In the genomic region with DNA sequence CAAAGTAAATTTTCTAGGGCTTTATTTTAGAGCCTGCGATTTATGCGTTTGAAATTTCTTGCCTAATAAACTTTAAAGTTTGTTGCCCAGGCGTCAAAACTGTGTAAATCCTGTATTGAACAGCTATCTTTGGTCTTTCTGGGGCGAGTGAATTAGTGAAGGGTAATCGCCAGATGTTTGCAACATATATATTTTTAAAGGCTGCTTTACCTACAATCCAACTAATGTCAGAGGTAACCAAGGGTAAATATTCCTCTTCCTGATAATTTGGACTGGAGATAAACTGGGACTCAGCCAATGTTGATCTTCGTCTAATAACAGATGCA, we compare ENCODE assay signal across 9 cellular contexts. TPM values are rescaled to one million over a fixed set of nuclear protein-coding genes. Genes with fewer than 3 reads are reported as not detected.
DNase-seq lines count a peak whose midpoint lies in the region; ATAC-seq and TF ChIP-seq lines count a peak whose summit lies in the region.
"Had no signal": no experiment of that assay in that cellular context is flagged by ENCODE, and none has a peak within 500 bp of the region (broad histone marks: within the 10 kb centered on the region; RNA-seq: fewer than 3 reads in every experiment).

No MANE protein-coding gene starts in this region.

- TF ChIP-seq POLR2A in right lobe of liver (IDR thresholded peaks at IDR 0.05): no peak

- H3K9me3 Mint-ChIP-seq in activated CD4-positive, alpha-beta T cell treated with anti-CD3 and anti-CD28 coated beads, Interleukin-2, amount 10 ng/mL, durations not matched to agents 7 days and 5 days: no peaks in the 10 kb centered on the region

- intact Hi-C loops in right lobe of liver (cut with DNase I): no loop called here

- ATAC-seq in right lobe of liver: no peak

- peak overlapping the region; percentile 66 for H3K4me3 Mint-ChIP-seq in activated CD4-positive, alpha-beta T cell treated with anti-CD3 and anti-CD28 coated beads, Interleukin-2, amount 10 ng/mL, durations not matched to agents 7 days and 5 days

- H3K4me1 Mint-ChIP-seq in activated CD4-positive, alpha-beta T cell treated with anti-CD3 and anti-CD28 coated beads, Interleukin-2, amount 10 ng/mL, durations not matched to agents 7 days and 5 days: peaks cover 42% of the 10 kb centered on the region

- H3K4me1 ChIP-seq in adipocyte (ENCODE audit: control insufficient read depth, insufficient read depth, low read length) (peaks cover 19% of the 10 kb centered on the region), right lobe of liver (peaks cover 0 to 8% (median 0%) of the 10 kb centered on the region in 4 donors), subcutaneous abdominal adipose tissue (ENCODE audit: control insufficient read depth in 5 of 5, insufficient read depth in 5 of 5, low read length in 5 of 5) (peaks cover 0 to 57% (median 51%) of the 10 kb centered on the region in 5 donors)

- H3K9ac ChIP-seq in adipocyte (ENCODE audit: low read length) (no peak overlapping the region), subcutaneous abdominal adipose tissue (ENCODE audit: low read length in 5 of 5) (no peak overlapping the region)

- H3K27ac ChIP-seq in right lobe of liver (peak overlapping the region; percentile 90 to 98 (median 96)), subcutaneous abdominal adipose tissue (ENCODE audit: low read depth, low read length) (no peak overlapping the region)

- WGBS in right lobe of liver (ENCODE audit: insufficient coverage, low coverage, low lambda C conversion rate, missing lambda C conversion rate): 1% methylated on average over 6 of the region's 6 CpGs

- H3K36me3 Mint-ChIP-seq in activated CD4-positive, alpha-beta T cell treated with anti-CD3 and anti-CD28 coated beads, Interleukin-2, amount 10 ng/mL, durations not matched to agents 7 days and 5 days (ENCODE audit: low read depth): peaks cover 2% of the 10 kb centered on the region

- H3K9me3 ChIP-seq in adipocyte (ENCODE audit: control insufficient read depth, low read length): no peaks in the 10 kb centered on the region
- H3K9me3 ChIP-seq in right lobe of liver: no peaks in the 10 kb centered on the region
- H3K9me3 ChIP-seq in subcutaneous abdominal adipose tissue (ENCODE audit: control insufficient read depth in 5 of 5, low read length in 5 of 5): no peaks in the 10 kb centered on the region

- H3K36me3 ChIP-seq in adipocyte (ENCODE audit: control insufficient read depth, insufficient read depth, low read length, severe bottlenecking) (no peaks in the 10 kb centered on the region), right lobe of liver (no peaks in the 10 kb centered on the region), subcutaneous abdominal adipose tissue (ENCODE audit: control insufficient read depth in 5 of 5, insufficient read depth in 5 of 5, low read length in 5 of 5) (no peaks in the 10 kb centered on the region)

- no peak for DNase-seq in activated CD4-positive, alpha-beta T cell treated with anti-CD3 and anti-CD28 coated beads, Interleukin-2, amount 10 ng/mL, durations not matched to agents 7 days and 5 days
- no peak for DNase-seq in activated CD4-positive, alpha-beta T cell treated with anti-CD3 and anti-CD28 coated beads, Interleukin-2, amount 50 U/mL, for 1 hour
- DNase-seq in adipocyte (ENCODE audit: low read depth) (no peak), right lobe of liver (no peak), HPDE6-E6E7 (ENCODE audit: extremely low spot score) (no peak), NCI-H146 (lab: John Stamatoyannopoulos, UW) (no peak), dermis blood vessel endothelial cell (no peak)

- H3K4me3 ChIP-seq in adipocyte (ENCODE audit: low read length) (peak overlapping the region; percentile 88), right lobe of liver (peak overlapping the region; percentile 60 to 75 (median 63)), subcutaneous abdominal adipose tissue (ENCODE audit: low read depth in 1 of 5, low read length in 5 of 5) (peak overlapping the region in 3 of 5 donors; percentile 29 to 82 (median 40))

- peaks cover 89% of the 10 kb centered on the region for H3K27me3 Mint-ChIP-seq in activated CD4-positive, alpha-beta T cell treated with anti-CD3 and anti-CD28 coated beads, Interleukin-2, amount 10 ng/mL, durations not matched to agents 7 days and 5 days

- no peak for TF ChIP-seq CTCF in right lobe of liver (IDR thresholded peaks at IDR 0.05)

- peaks cover 74% of the 10 kb centered on the region for H3K27me3 ChIP-seq in adipocyte (replicated peaks; ENCODE audit: control insufficient read depth, insufficient read depth, low read length)
- no peaks in the 10 kb centered on the region for H3K27me3 ChIP-seq in right lobe of liver
- H3K27me3 ChIP-seq in subcutaneous abdominal adipose tissue (ENCODE audit: control insufficient read depth in 5 of 5, insufficient read depth in 4 of 5, low read length in 5 of 5): peaks cover 46 to 67% (median 59%) of the 10 kb centered on the region in 5 donors

- CTCF ChIA-PET in activated CD4-positive, alpha-beta T cell treated with anti-CD3 and anti-CD28 coated beads, Interleukin-2, amount 10 ng/mL, durations not matched to agents 7 days and 5 days (lab: Charles Lee): no interaction called here

- POLR2A ChIA-PET in activated CD4-positive, alpha-beta T cell treated with anti-CD3 and anti-CD28 coated beads, Interleukin-2, amount 10 ng/mL, durations not matched to agents 7 days and 5 days (lab: Charles Lee): no interaction called here

- H3K27ac Mint-ChIP-seq in activated CD4-positive, alpha-beta T cell treated with anti-CD3 and anti-CD28 coated beads, Interleukin-2, amount 10 ng/mL, durations not matched to agents 7 days and 5 days: peak overlapping the region; percentile 73

RNA-seq across cellular contexts. Expression of a gene that starts 0.9 kb away (rescaled TPM):
- total RNA-seq in activated CD4-positive, alpha-beta T cell treated with anti-CD3 and anti-CD28 coated beads, Interleukin-2, amount 10 ng/mL, durations not matched to agents 7 days and 5 days: under 1 TPM; 0.02 to 0.15 TPM
- 100 to 1,000 TPM in 4 of 6 experiments, 10 to 100 TPM in 2; 79.6 to 186 (median 164) TPM for total RNA-seq in right lobe of liver
- total RNA-seq in dermis blood vessel endothelial cell: 45.8 and 114 TPM in 2 replicates
- total RNA-seq: T-helper 2 cell treated with Interferon-gamma antibody and Interleukin-4, amounts not matched to agents 100 ng/mL and 5 ng/mL, for 36 hours had no signal

Comparison
In these comparisons a context has a peak if more than half of its experiments do, and no peak if none do; other contexts are left out.
1. RNA of a gene that starts 0.9 kb away (total RNA-seq): 79.6 to 186 TPM in right lobe of liver and 45.8 to 114 TPM in dermis blood vessel endothelial cell; 0.02 to 0.15 TPM in activated CD4-positive, alpha-beta T cell treated with anti-CD3 and anti-CD28 coated beads, Interleukin-2, amount 10 ng/mL, durations not matched to agents 7 days and 5 days; every median in the first group is over 10 times any median in the second.
2. Peak in every context shown above with its lines, with median percentiles within 50 percentile points of each other: H3K4me3 ChIP-seq.